8 cellular contexts compared by ENCODE assay signal in the genomic region with DNA sequence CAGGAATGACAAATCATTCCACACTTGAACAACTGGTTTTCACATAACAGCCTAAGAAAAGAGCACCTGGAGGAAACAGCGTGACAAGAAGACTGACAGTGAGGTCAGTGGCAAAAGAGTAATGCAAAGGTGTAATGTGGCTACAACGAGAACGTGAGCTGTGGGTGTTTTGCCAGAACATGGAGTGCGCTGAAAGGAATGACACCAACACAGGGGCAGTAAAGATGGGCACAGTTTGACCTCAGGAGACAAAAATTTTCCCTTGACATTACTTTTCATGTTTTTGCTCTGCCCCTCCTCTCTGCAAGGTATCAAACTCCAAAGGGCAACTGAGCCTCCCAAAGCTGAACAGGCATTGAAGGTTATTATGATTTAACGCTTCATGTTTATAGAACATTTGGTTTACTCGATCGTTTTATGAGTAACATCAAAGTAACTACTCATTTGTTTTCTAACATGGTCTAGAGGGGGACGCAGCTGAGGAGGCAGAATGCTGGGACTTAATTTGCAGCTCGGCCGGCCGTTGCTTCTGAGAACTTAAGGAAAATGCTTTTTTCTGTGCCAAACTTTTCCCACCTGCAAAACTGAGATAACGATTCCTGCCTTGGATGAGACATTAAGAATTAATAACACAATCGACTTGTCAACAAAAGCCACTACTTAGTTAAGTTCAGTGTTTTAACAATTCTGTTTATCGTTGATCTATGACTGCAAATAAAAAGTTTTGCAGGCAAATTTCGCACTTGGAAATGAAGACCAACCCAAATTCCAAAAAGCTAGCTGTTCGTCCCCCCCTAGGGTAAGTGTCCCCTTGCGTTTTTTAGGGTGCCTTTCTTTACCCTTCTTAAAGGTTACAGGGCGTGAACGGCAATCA. TPM values are rescaled to one million over a fixed set of nuclear protein-coding genes. Genes with fewer than 3 reads are reported as not detected.
A peak's percentile ranks its signal among the peaks of the same experiment; 100 is the strongest.
DNase-seq lines count a peak whose midpoint lies in the region; ATAC-seq and TF ChIP-seq lines count a peak whose summit lies in the region.

No MANE protein-coding gene starts in this region.

- peaks cover 2% of the 10 kb centered on the region for H3K79me1 ChIP-seq in neuronal stem cell (ENCODE audit: low read depth, low read length)

- H3K9ac ChIP-seq in neuronal stem cell (ENCODE audit: low read depth, low read length, poor library complexity), result no peak overlapping the region

- intact Hi-C loops in Caco-2 (cut with micrococcal nuclease; ENCODE audit: unreplicated experiment), result loop anchor here (1.0 to 2.0 kb wide), 3 partner anchors 15 to 27 kb away; partner anchors contain the start of gene PRMT5
- intact Hi-C loops in Panc1 (cut with micrococcal nuclease; ENCODE audit: unreplicated experiment), result no loop called here

- BruUV-seq in Caco-2 (replicated peaks; lab: Mats Ljungman, UMichigan) (no TSS peak), Panc1 (replicated peaks; lab: Mats Ljungman, UMichigan) (TSS peak; percentile 77)

- no CpG with 5 or more reads among the region's 19 CpGs for WGBS in neuronal stem cell (ENCODE audit: extremely low coverage in 2 of 2, insufficient read length in 2 of 2, insufficient replicate concordance in 1 of 2), 2 donors

- H3K14ac ChIP-seq in neuronal stem cell (ENCODE audit: low read length), result no peak overlapping the region

- CTCF ChIA-PET in Caco-2 (lab: Charles Lee) (interaction anchor here (0.7 to 2.0 kb wide), 12 partner anchors 17 to 390 kb away, joined by 3 to 19 read pairs (median 4); partner anchors contain the start of genes CDH24 and PRMT5), Panc1 (lab: Charles Lee) (no interaction called here)

- H3K27ac Mint-ChIP-seq in Caco-2 (ENCODE audit: unreplicated experiment), result peak overlapping the region; percentile 96

- TF ChIP-seq CTCF in Caco-2 (IDR thresholded peaks at IDR 0.05; ENCODE audit: insufficient read depth in 1 of 2, low read depth in 1 of 2, low read length in 1 of 2, severe bottlenecking in 1 of 2, unreplicated experiment in 1 of 2) (no peak), Panc1 (IDR thresholded peaks at IDR 0.05) (no peak)

- H4K91ac ChIP-seq in neuronal stem cell (ENCODE audit: low read depth, low read length, poor library complexity), result no peak overlapping the region

- H3K36me3 ChIP-seq in Caco-2 (ENCODE audit: control insufficient read depth, insufficient read depth, low read length) (peaks cover 1% of the 10 kb centered on the region; the same call in 1 of the 2 replicates), Panc1 (ENCODE audit: control insufficient read depth, insufficient read depth, low read length) (peaks cover 4% of the 10 kb centered on the region; the same call in 1 of the 2 replicates), neuronal stem cell (replicated peaks in 1 of 2; ENCODE audit: control insufficient read depth in 2 of 2, insufficient read depth in 2 of 2, low read length in 2 of 2) (peaks cover 5 to 37% of the 10 kb centered on the region in 2 donors)

- H2AFZ ChIP-seq in neuronal stem cell (ENCODE audit: low read length), result peak overlapping the region; percentile 99

- H3K27ac ChIP-seq in Panc1 (ENCODE audit: low read length), result peak overlapping the region; percentile 93
- H3K27ac ChIP-seq in epithelial cell of prostate, result peak overlapping the region; percentile 91
- peak overlapping the region; percentile 92 for H3K27ac ChIP-seq in neuronal stem cell (replicated peaks; ENCODE audit: low read length)

- no peak overlapping the region for H2BK5ac ChIP-seq in neuronal stem cell (ENCODE audit: low read length)

- H3K9me3 ChIP-seq in Caco-2 (no peaks in the 10 kb centered on the region), Panc1 (ENCODE audit: control insufficient read depth, insufficient read depth, low read depth, low read length) (no peaks in the 10 kb centered on the region), neuronal stem cell (replicated peaks in 1 of 2; ENCODE audit: control insufficient read depth in 2 of 2, insufficient read depth in 1 of 2, low read depth in 1 of 2, low read length in 2 of 2) (no peaks in the 10 kb centered on the region)

- peaks cover 25% of the 10 kb centered on the region for H3K4me1 Mint-ChIP-seq in Caco-2 (ENCODE audit: low read depth, unreplicated experiment)

- peaks cover 41% of the 10 kb centered on the region for H3K36me3 Mint-ChIP-seq in Caco-2 (ENCODE audit: insufficient read depth, unreplicated experiment)

- H3K4me3 Mint-ChIP-seq in Caco-2 (ENCODE audit: unreplicated experiment), result peak overlapping the region; percentile 94

- H3K27me3 Mint-ChIP-seq in Caco-2 (ENCODE audit: insufficient read depth, unreplicated experiment), result no peaks in the 10 kb centered on the region

- H3K18ac ChIP-seq in neuronal stem cell (ENCODE audit: low read length), result no peak overlapping the region

- DNase-seq in Caco-2, result no peak
- DNase-seq in Panc1 (ENCODE audit: low read depth, low spot score), result no peak
- no peak for DNase-seq in epithelial cell of prostate (ENCODE audit: low read depth, low spot score)
- DNase-seq in neuronal stem cell (ENCODE audit: low spot score), result no peak
- DNase-seq in stimulated activated CD4-positive, alpha-beta T cell treated with anti-CD3 and anti-CD28 coated beads, Interleukin-2, amount 100 ng/mL, for 24 hours, result no peak
- DNase-seq in stimulated activated CD4-positive, alpha-beta T cell treated with anti-CD3 and anti-CD28 coated beads, Interleukin-1b, Interleukin-23, amount 100 ng/mL, for 48 hours, result no peak
- DNase-seq in UCSD-AML1 (lab: John Stamatoyannopoulos, UW; ENCODE audit: unreplicated experiment), result no peak
- DNase-seq in stimulated activated CD4-positive, alpha-beta T cell treated with anti-CD3 and anti-CD28 coated beads, Interleukin-4, amount 100 ng/mL, for 4 hours, result no peak

- no peak overlapping the region for H2BK15ac ChIP-seq in neuronal stem cell (ENCODE audit: low read length)

- no peak overlapping the region for H2BK12ac ChIP-seq in neuronal stem cell (ENCODE audit: low read length)

- no peak for ATAC-seq in Panc1

- H3K4me2 ChIP-seq in neuronal stem cell (ENCODE audit: insufficient read depth, low read length, poor library complexity, severe bottlenecking), result peak overlapping the region; percentile 70

- H3K4me3 ChIP-seq in Caco-2 (ENCODE audit: low read depth, low read length) (peak overlapping the region; percentile 58), Panc1 (ENCODE audit: low read depth in 2 of 2, low read length in 2 of 2) (peak overlapping the region; percentile 69 to 82), neuronal stem cell (ENCODE audit: low read length in 2 of 2) (peak overlapping the region; percentile 66 to 82)

- POLR2A ChIA-PET in Caco-2 (lab: Charles Lee) (interaction anchor here (0.5 to 2.5 kb wide), 14 partner anchors 10 to 102 kb away, joined by 3 to 21 read pairs (median 5); partner anchors contain the start of genes AJUBA, PRMT5 and RBM23), Panc1 (lab: Charles Lee) (interaction anchor here (0.6 to 1.1 kb wide), 2 partner anchors 27 to 38 kb away, joined by 4 to 5 read pairs; partner anchors contain the start of gene PRMT5)

- H2AK5ac ChIP-seq in neuronal stem cell (ENCODE audit: low read depth, low read length), result no peak overlapping the region

- H3K4ac ChIP-seq in neuronal stem cell (ENCODE audit: low read length), result no peak overlapping the region

- no peak overlapping the region for H2BK120ac ChIP-seq in neuronal stem cell (ENCODE audit: low read depth, low read length)

- no peaks in the 10 kb centered on the region for H3K9me3 Mint-ChIP-seq in Caco-2 (ENCODE audit: unreplicated experiment)

- H3K4me1 ChIP-seq in Caco-2 (peaks cover 18% of the 10 kb centered on the region; the same call in 1 of the 2 replicates), Panc1 (ENCODE audit: control insufficient read depth, insufficient read depth, low read length) (peaks cover 9% of the 10 kb centered on the region), neuronal stem cell (ENCODE audit: control insufficient read depth in 2 of 2, insufficient read depth in 1 of 2, low read depth in 1 of 2, low read length in 2 of 2) (peaks cover 5 to 6% of the 10 kb centered on the region in 2 donors)

- H4K8ac ChIP-seq in neuronal stem cell (ENCODE audit: low read depth, low read length), result no peak overlapping the region

- in situ Hi-C loops in Panc1 (cut with HindIII; ENCODE audit: low pct_unique_long_range_greater_than_20kb, low sequenced_read_pairs), result no loop called here

- H3K27me3 ChIP-seq in Caco-2 (replicated peaks; ENCODE audit: control insufficient read depth, insufficient read depth, low read length) (no peaks in the 10 kb centered on the region), Panc1 (ENCODE audit: control insufficient read depth, insufficient read depth, low read length) (no peaks in the 10 kb centered on the region), neuronal stem cell (ENCODE audit: control insufficient read depth in 3 of 3, insufficient read depth in 3 of 3, low read depth in 1 of 3, low read length in 3 of 3) (no peaks in the 10 kb centered on the region)

- H3K23ac ChIP-seq in neuronal stem cell (ENCODE audit: low read depth, low read length, poor library complexity), result no peak overlapping the region

RNA-seq across cellular contexts. Expression of gene HAUS4, which starts 1.0 kb away (rescaled TPM):
- total RNA-seq in Caco-2 (2022), result 67.7 and 70.7 TPM in 2 replicates
- 25.7 TPM for total RNA-seq in Panc1 (2021; ENCODE audit: unreplicated experiment)
- polyA plus RNA-seq in Panc1 (2012; ENCODE audit: insufficient read length), result 14.1 TPM
- polyA plus RNA-seq in neuronal stem cell (2013, experiment 1 of 2), result 59.1 TPM
- polyA plus RNA-seq in neuronal stem cell (2013, experiment 2 of 2), result 60.9 TPM

RNA-seq across cellular contexts. Expression of gene AJUBA, which starts 26.4 kb away (rescaled TPM):
- total RNA-seq in Caco-2 (2022), result 184 and 211 TPM in 2 replicates
- 50.2 TPM for total RNA-seq in Panc1 (2021; ENCODE audit: unreplicated experiment)
- 22.9 TPM for polyA plus RNA-seq in Panc1 (2012; ENCODE audit: insufficient read length)
- polyA plus RNA-seq in neuronal stem cell (2013, experiment 1 of 2), result 63.6 TPM
- 64.1 TPM for polyA plus RNA-seq in neuronal stem cell (2013, experiment 2 of 2)

RNA-seq across cellular contexts. Expression of gene PRMT5, which starts 26.8 kb away (rescaled TPM):
- total RNA-seq in Caco-2 (2022) (107 and 111 TPM in 2 replicates), Panc1 (2021; ENCODE audit: unreplicated experiment) (108 TPM)
- 200 TPM for polyA plus RNA-seq in Panc1 (2012; ENCODE audit: insufficient read length)
- 88.1 TPM for polyA plus RNA-seq in neuronal stem cell (2013, experiment 1 of 2)
- 93.5 TPM for polyA plus RNA-seq in neuronal stem cell (2013, experiment 2 of 2)

RNA-seq across cellular contexts. Expression of gene RBM23, which starts 37.0 kb away (rescaled TPM):
- 67.0 and 70.0 TPM in 2 replicates for total RNA-seq in Caco-2 (2022)
- 47.2 TPM for total RNA-seq in Panc1 (2021; ENCODE audit: unreplicated experiment)
- polyA plus RNA-seq in Panc1 (2012; ENCODE audit: insufficient read length), result 49.5 TPM
- polyA plus RNA-seq in neuronal stem cell (2013, experiment 1 of 2), result 58.0 TPM
- 55.8 TPM for polyA plus RNA-seq in neuronal stem cell (2013, experiment 2 of 2)

RNA-seq across cellular contexts. Expression of gene C14orf93, which starts 54.0 kb away (rescaled TPM):
- total RNA-seq in Caco-2 (2022) (7.2 and 7.8 TPM in 2 replicates), Panc1 (2021; ENCODE audit: unreplicated experiment) (5.6 TPM)
- polyA plus RNA-seq in Panc1 (2012; ENCODE audit: insufficient read length), result 7.1 TPM
- polyA plus RNA-seq in neuronal stem cell (2013, experiment 1 of 2), result 7.0 TPM
- polyA plus RNA-seq in neuronal stem cell (2013, experiment 2 of 2), result 6.1 TPM
